ENCODE assay signal across 11 cellular contexts in genomic region chr1:47809301-47810084, GRCh38.
DNase-seq lines count a peak whose midpoint lies in the region; ATAC-seq and TF ChIP-seq lines count a peak whose summit lies in the region.
"Had no signal": no experiment of that assay in that cellular context is flagged by ENCODE, and none has a peak within 500 bp of the region (broad histone marks: within the 10 kb centered on the region; RNA-seq: fewer than 3 reads in every experiment).

No MANE protein-coding gene starts in this region.

- no peak overlapping the region for H3K4me3 ChIP-seq in epithelial cell of esophagus (ENCODE audit: low read length)
- no peak overlapping the region for H3K4me3 ChIP-seq in WERI-Rb-1 (ENCODE audit: low read depth, low read length)

- H3K36me3 ChIP-seq in WERI-Rb-1, result no peaks in the 10 kb centered on the region
- H3K36me3 ChIP-seq: BE2C had no signal

- ATAC-seq in HG02970 (IDR thresholded peaks at IDR 0.05; ENCODE audit: low FRiP score, unreplicated experiment) (no peak), GM19395 (IDR thresholded peaks at IDR 0.05; ENCODE audit: unreplicated experiment) (no peak), GM21367 (IDR thresholded peaks at IDR 0.05; ENCODE audit: unreplicated experiment) (no peak)

- no peaks in the 10 kb centered on the region for H3K9me3 ChIP-seq in WERI-Rb-1 (ENCODE audit: severe bottlenecking)
- H3K9me3 ChIP-seq: BE2C had no signal

- no peaks in the 10 kb centered on the region for H3K27me3 ChIP-seq in WERI-Rb-1 (ENCODE audit: insufficient read depth, low read depth, severe bottlenecking)
- H3K27me3 ChIP-seq: BE2C had no signal

- DNase-seq in H4 (ENCODE audit: low spot score) (peak; percentile 51), NCI-H748 (lab: John Stamatoyannopoulos, UW; ENCODE audit: unreplicated experiment) (peak; percentile 94), epithelial cell of esophagus (ENCODE audit: low read depth) (peak; percentile 21), renal cortical epithelial cell (ENCODE audit: low read depth) (peak; percentile 28), WERI-Rb-1 (no peak)
- DNase-seq: BE2C, H9, NCI-H1436 had no signal

- H3K27ac ChIP-seq in WERI-Rb-1, result no peak overlapping the region

- no peak for TF ChIP-seq CTCF in epithelial cell of esophagus (IDR thresholded peaks at IDR 0.05; ENCODE audit: insufficient read depth, low read depth, low read length, missing control alignments)
- no peak for TF ChIP-seq CTCF in WERI-Rb-1 (IDR thresholded peaks at IDR 0.05; ENCODE audit: low read depth, low read length)
